ENCODE assay signal across 1 cellular context in genomic region chr1:204041232-204041767, GRCh38.
TF ChIP-seq lines count a peak whose summit lies in the region.

No MANE protein-coding gene starts in this region.

TF ChIP-seq in IMR-90, 13 proteins besides CTCF, POLR2A, EP300 and RAD21 (continued from another document):
- TF ChIP-seq ELK1 (IDR thresholded peaks at IDR 0.05; ENCODE audit: borderline replicate concordance, low read depth, low read length) (no peak), NFE2L2 (IDR thresholded peaks at IDR 0.05; ENCODE audit: low read depth, low read length) (no peak), CEBPB (IDR thresholded peaks at IDR 0.05; ENCODE audit: low read depth, low read length) (no peak), MAFK (IDR thresholded peaks at IDR 0.05; ENCODE audit: low read depth, low read length) (no peak)
